8 cellular contexts compared by ENCODE assay signal in the genomic region with DNA sequence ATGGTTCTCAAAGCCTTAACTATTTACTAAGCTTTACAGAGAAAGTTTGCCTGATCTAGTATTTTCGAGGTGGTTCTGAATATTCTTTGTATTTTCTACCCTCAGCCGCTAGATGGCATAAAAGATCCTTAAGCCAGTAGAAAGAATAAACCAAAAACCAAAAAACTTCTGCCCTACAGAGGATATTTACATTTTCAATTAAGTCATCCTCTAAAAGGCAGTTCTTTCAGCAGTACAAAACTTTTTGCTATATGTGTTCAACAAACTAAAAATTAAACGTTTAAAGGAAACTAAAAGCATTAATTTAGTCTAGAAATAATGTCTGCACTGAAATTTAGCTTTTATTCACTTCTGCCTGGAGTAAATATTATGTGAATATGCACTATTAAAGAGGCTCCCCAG.
DNase-seq lines count a peak whose midpoint lies in the region; ATAC-seq, FAIRE-seq and TF ChIP-seq lines count a peak whose summit lies in the region.

No MANE protein-coding gene starts in this region.

- no peak overlapping the region for H3K9ac ChIP-seq in GM23248
- no peak overlapping the region for H3K9ac ChIP-seq in HepG2 (ENCODE audit: insufficient read depth, low read depth, low read length)

- intact Hi-C loops in MCF 10A (cut with micrococcal nuclease) (loop anchor here (1.0 to 10.0 kb wide), 7 partner anchors 188 to 881 kb away; no protein-coding TSS in a partner anchor), HepG2 (cut with micrococcal nuclease; ENCODE audit: unreplicated experiment) (loop anchor here (1.0 to 5.0 kb wide), 3 partner anchors 189 to 455 kb away; no protein-coding TSS in a partner anchor)

- no peaks in the 10 kb centered on the region for H3K36me3 ChIP-seq in BJ (ENCODE audit: control insufficient read depth, insufficient read depth, low read length)
- H3K36me3 ChIP-seq in GM23248 (ENCODE audit: low read depth) = no peaks in the 10 kb centered on the region
- H3K36me3 ChIP-seq in HepG2 (replicated peaks in 1 of 2; ENCODE audit: control insufficient read depth in 1 of 2, insufficient read depth in 2 of 2, low read length in 2 of 2) = peaks cover 0 to 2% of the 10 kb centered on the region in 2 experiments; a peak in 3 of 5 replicates

- no peaks in the 10 kb centered on the region for H3K36me3 Mint-ChIP-seq in MCF 10A (ENCODE audit: insufficient read depth, unreplicated experiment)
- H3K36me3 Mint-ChIP-seq in T-helper 17 cell (ENCODE audit: low read depth) = peaks cover 4% of the 10 kb centered on the region

- H3K27ac Mint-ChIP-seq in MCF 10A (ENCODE audit: low read depth, unreplicated experiment) (no peak overlapping the region), T-helper 17 cell (no peak overlapping the region)

- no peaks in the 10 kb centered on the region for H3K9me2 ChIP-seq in GM23248 (ENCODE audit: insufficient read depth)

- no peak for DNase-seq in BJ (ENCODE audit: low read depth)
- peak; percentile 68 for DNase-seq in GM23248
- DNase-seq in NCI-H524 (lab: John Stamatoyannopoulos, UW) = peak; percentile 22 to 72
- DNase-seq in MCF 10A (ENCODE audit: unreplicated experiment) = peak; percentile 55
- peak; percentile 57 for DNase-seq in HepG2 (ENCODE audit: low spot score)
- no peak for DNase-seq in islet precursor cell
- no peak for DNase-seq in T-helper 17 cell
- DNase-seq in activated gamma-delta T cell treated with Interleukin-2 at 50 U/mL for 16 hours = no peak

- WGBS in GM23248 (ENCODE audit: low coverage in 1 of 2, low lambda C conversion rate in 2 of 2, missing lambda C conversion rate in 2 of 2), 2 experiments = 0% methylated on average over 3 of the region's 3 CpGs
- WGBS in HepG2 (ENCODE audit: low lambda C conversion rate) = 2% methylated on average over 3 of the region's 3 CpGs

- H3K27me3 Mint-ChIP-seq in MCF 10A (ENCODE audit: insufficient read depth, unreplicated experiment) (no peaks in the 10 kb centered on the region), T-helper 17 cell (peaks cover 63% of the 10 kb centered on the region)

- peak; percentile 68 for TF ChIP-seq CTCF in BJ (IDR thresholded peaks at IDR 0.05; ENCODE audit: insufficient read depth, low read depth, low read length)
- peak; percentile 69 for TF ChIP-seq CTCF in MCF 10A (IDR thresholded peaks at IDR 0.05; ENCODE audit: unreplicated experiment)
- TF ChIP-seq CTCF in HepG2 (CRISPR knock-in tag; IDR thresholded peaks at IDR 0.05) = peak; percentile 72

- H3K9me3 ChIP-seq in GM23248 (ENCODE audit: low read depth) (no peaks in the 10 kb centered on the region), HepG2 (ENCODE audit: low read length) (no peaks in the 10 kb centered on the region), T-helper 17 cell (ENCODE audit: control insufficient read depth, low read length, poor library complexity, severe bottlenecking) (no peaks in the 10 kb centered on the region)

- H3K4me3 Mint-ChIP-seq in MCF 10A (ENCODE audit: unreplicated experiment) = no peak overlapping the region
- H3K4me3 Mint-ChIP-seq in T-helper 17 cell = no peak overlapping the region

- no peak for TF ChIP-seq POLR2A in HepG2 (IDR thresholded peaks at IDR 0.05; ENCODE audit: insufficient read depth in 1 of 2, low read depth in 2 of 2, low read length in 2 of 2)

- no peak overlapping the region for H3K27ac ChIP-seq in GM23248
- no peak overlapping the region for H3K27ac ChIP-seq in HepG2 (ENCODE audit: extremely low read length, insufficient read depth, low read length)

- no peaks in the 10 kb centered on the region for H3K9me3 Mint-ChIP-seq in MCF 10A (ENCODE audit: unreplicated experiment)

- 0 out of 2 replicates have a peak overlapping the region, but pooled peaks have one; percentile 16 for H2AFZ ChIP-seq in GM23248
- H2AFZ ChIP-seq in HepG2 (ENCODE audit: low read length) = no peak overlapping the region

- CTCF ChIA-PET in BJ (lab: Yijun Ruan, JAX) (interaction anchor here (0.7 to 6.0 kb wide), 24 partner anchors 8 to 720 kb away, joined by 3 to 44 read pairs (median 4); a partner anchor contains a TSS), MCF 10A (lab: Yijun Ruan, JAX) (interaction anchor here (0.6 to 8.2 kb wide), 38 partner anchors 9 to 1725 kb away, joined by 3 to 137 read pairs (median 5); no protein-coding TSS in a partner anchor), HepG2 (lab: Yijun Ruan, JAX; ENCODE audit: low intra/inter-chr PET ratio, low total read pairs) (interaction anchor here (3.0 to 3.2 kb wide), 2 partner anchors 189 to 303 kb away, joined by 25 to 34 read pairs; no protein-coding TSS in a partner anchor)

- peaks cover 10% of the 10 kb centered on the region; the same call in 1 of the 2 replicates for H3K27me3 ChIP-seq in BJ (ENCODE audit: control insufficient read depth, insufficient read depth, low read length)
- peaks cover 20% of the 10 kb centered on the region for H3K27me3 ChIP-seq in GM23248 (replicated peaks; ENCODE audit: insufficient read depth)
- H3K27me3 ChIP-seq in HepG2 (ENCODE audit: control insufficient read depth in 1 of 2, insufficient read depth in 2 of 2, low read length in 2 of 2) = no peaks in the 10 kb centered on the region; a peak in 1 of 5 replicates

- no peak for ATAC-seq in HepG2
- no peak for ATAC-seq in T-helper 17 cell

- H4K20me1 ChIP-seq in GM23248 (ENCODE audit: insufficient read depth) (no peaks in the 10 kb centered on the region), HepG2 (ENCODE audit: insufficient read depth, low read length) (no peaks in the 10 kb centered on the region)

- H3F3A ChIP-seq in GM23248 (ENCODE audit: insufficient read depth) = no peaks in the 10 kb centered on the region

- in situ Hi-C loops in GM23248 (cut with MboI) (loop anchor here (10.0 to 25.0 kb wide), 3 partner anchors 193 to 703 kb away; a partner anchor contains a TSS), HepG2 (cut with HindIII; ENCODE audit: extremely low pct_ligation_motif_present, low pct_unique_long_range_greater_than_20kb) (loop anchor here (5.0 to 10.0 kb wide), 3 partner anchors 63 to 300 kb away; no protein-coding TSS in a partner anchor)

- H3K4me1 Mint-ChIP-seq in MCF 10A (ENCODE audit: insufficient read depth, unreplicated experiment) (peaks cover 6% of the 10 kb centered on the region), T-helper 17 cell (no peaks in the 10 kb centered on the region)

- peak; percentile 83 for TF ChIP-seq RAD21 in HepG2 (CRISPR knock-in tag; IDR thresholded peaks at IDR 0.05)

- POLR2A ChIA-PET in BJ (lab: Charles Lee) = no interaction called here
- POLR2A ChIA-PET in MCF 10A (lab: Yijun Ruan, JAX) = interaction anchor here (0.8 to 2.2 kb wide), 4 partner anchors 187 to 314 kb away, joined by 3 to 11 read pairs (median 4); no protein-coding TSS in a partner anchor
- POLR2A ChIA-PET in HepG2 (lab: Yijun Ruan, JAX) = interaction anchor here (1.0 to 1.5 kb wide), 2 partner anchors 154 to 189 kb away, joined by 3 to 6 read pairs; no protein-coding TSS in a partner anchor

- no peak overlapping the region for H3K4me2 ChIP-seq in GM23248 (ENCODE audit: unreplicated experiment)
- no peak overlapping the region for H3K4me2 ChIP-seq in HepG2 (ENCODE audit: low read depth, low read length)

- BruUV-seq in MCF 10A (replicated peaks; lab: Mats Ljungman, UMichigan) = no TSS peak
- no TSS peak for BruUV-seq in HepG2 (replicated peaks; lab: Mats Ljungman, UMichigan)

- no peaks in the 10 kb centered on the region for H3K79me2 ChIP-seq in GM23248 (ENCODE audit: insufficient read depth)
- H3K79me2 ChIP-seq in HepG2 (ENCODE audit: insufficient read depth, low read length) = no peaks in the 10 kb centered on the region

- H3K4me3 ChIP-seq in BJ (ENCODE audit: low read depth, low read length) (no peak overlapping the region), GM23248 (no peak overlapping the region), HepG2 (replicated peaks in 1 of 3; ENCODE audit: insufficient read depth in 1 of 3, low read depth in 2 of 3, low read length in 3 of 3) (no peak overlapping the region)

- TF ChIP-seq EP300 in HepG2 (IDR thresholded peaks at IDR 0.05; ENCODE audit: low read depth in 2 of 2, low read length in 2 of 2) (no peak), HepG2 (CRISPR knock-in tag; IDR thresholded peaks at IDR 0.05; ENCODE audit: borderline replicate concordance) (no peak)

- H3K4me1 ChIP-seq in GM23248 (ENCODE audit: insufficient read depth) (no peaks in the 10 kb centered on the region), HepG2 (ENCODE audit: insufficient read depth, low read length) (peaks cover 29% of the 10 kb centered on the region)

- FAIRE-seq in HepG2 (lab: Jason Lieb, UNC) = peak; percentile 51

TF ChIP-seq in HepG2, 621 proteins besides CTCF, POLR2A, EP300 and RAD21:
- TF ChIP-seq SMC3 (IDR thresholded peaks at IDR 0.05; ENCODE audit: low read length) (peak; percentile 93), STAG1 (CRISPR knock-in tag; IDR thresholded peaks at IDR 0.05) (peak; percentile 89), THAP11 (CRISPR knock-in tag; IDR thresholded peaks at IDR 0.05) (0 out of 2 replicates have a peak, but pooled peaks have one; percentile 24), PPARG (CRISPR knock-in tag; conservative IDR thresholded peaks at IDR 0.05) (peak; percentile 69; the same call in 1 of the 2 replicates), MTA3 (CRISPR knock-in tag; IDR thresholded peaks at IDR 0.05) (no peak), SP140L (CRISPR knock-in tag; IDR thresholded peaks at IDR 0.05; ENCODE audit: borderline replicate concordance) (peak; percentile 39; the same call in 1 of the 2 replicates), FOXA3 (CRISPR knock-in tag; IDR thresholded peaks at IDR 0.05) (peak; percentile 43), MIXL1 (CRISPR knock-in tag; IDR thresholded peaks at IDR 0.05) (peak; percentile 69)
- TF ChIP-seq, protein P1, sequence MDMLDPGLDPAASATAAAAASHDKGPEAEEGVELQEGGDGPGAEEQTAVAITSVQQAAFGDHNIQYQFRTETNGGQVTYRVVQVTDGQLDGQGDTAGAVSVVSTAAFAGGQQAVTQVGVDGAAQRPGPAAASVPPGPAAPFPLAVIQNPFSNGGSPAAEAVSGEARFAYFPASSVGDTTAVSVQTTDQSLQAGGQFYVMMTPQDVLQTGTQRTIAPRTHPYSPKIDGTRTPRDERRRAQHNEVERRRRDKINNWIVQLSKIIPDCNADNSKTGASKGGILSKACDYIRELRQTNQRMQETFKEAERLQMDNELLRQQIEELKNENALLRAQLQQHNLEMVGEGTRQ (IDR thresholded peaks at IDR 0.05; ENCODE audit: low read depth, low read length) = no peak
- TF ChIP-seq, protein P1 (CRISPR knock-in tag; IDR thresholded peaks at IDR 0.05; ENCODE audit: borderline replicate concordance) = no peak

Comparison
In these comparisons a context has a peak if more than half of its experiments do, and no peak if none do; other contexts are left out.
1. DNase-seq: peak in GM23248 (single experiment), NCI-H524 (2 of 2), MCF 10A (single experiment) and HepG2 (single experiment); none in BJ (single experiment), islet precursor cell (single experiment), T-helper 17 cell (0 of 3) and activated gamma-delta T cell treated with Interleukin-2 at 50 U/mL for 16 hours (single experiment).
2. Peak in every context shown above with its lines, with median percentiles within 50 percentile points of each other: CTCF ChIP-seq.